ENCODE assay signal across 28 cellular contexts in the genomic region with DNA sequence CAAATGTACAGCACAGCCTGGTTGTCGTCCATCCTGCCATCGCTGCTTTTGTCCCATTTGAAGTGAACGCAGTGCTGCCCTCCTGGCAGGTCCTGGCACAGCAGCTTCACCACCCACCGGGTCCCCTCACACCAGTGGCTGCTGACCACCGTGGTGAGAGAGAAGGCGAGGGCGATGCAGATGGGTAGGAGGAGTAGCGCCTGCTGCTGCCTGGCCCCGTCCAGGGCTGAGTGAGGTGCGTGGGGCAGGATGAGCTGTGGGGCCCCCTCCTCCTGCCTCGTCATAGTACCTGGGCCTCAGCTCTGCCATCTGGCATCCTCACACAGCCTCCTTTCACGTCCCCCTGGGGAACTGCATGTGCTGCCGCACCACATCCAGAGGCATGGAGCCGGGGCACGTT. TPM values are rescaled to one million over a fixed set of nuclear protein-coding genes. Genes with fewer than 3 reads are reported as not detected.
"Had no signal": no experiment of that assay in that cellular context is flagged by ENCODE, and none has a peak within 500 bp of the region (broad histone marks: within the 10 kb centered on the region; RNA-seq: fewer than 3 reads in every experiment).

No MANE protein-coding gene starts in this region.

- H3K4me1 Mint-ChIP-seq: activated naive CD8-positive, alpha-beta T cell treated with anti-CD3 and anti-CD28 coated beads, Interleukin-2, amount 10 ng/mL, durations not matched to agents 7 days and 5 days; central memory CD8-positive, alpha-beta T cell; memory B cell; nephron progenitor cell; T-helper 17 cell had no signal

- H3K4me3 ChIP-seq: breast epithelium, colonic mucosa, dorsolateral prefrontal cortex, esophagus muscularis mucosa, right lobe of liver, thoracic aorta, upper lobe of left lung had no signal

- H3K27ac Mint-ChIP-seq: activated CD4-positive, alpha-beta memory T cell treated with anti-CD3 and anti-CD28 coated beads for 36 hours; activated naive CD4-positive, alpha-beta T cell treated with anti-CD3 and anti-CD28 coated beads for 36 hours; activated naive CD8-positive, alpha-beta T cell treated with anti-CD3 and anti-CD28 coated beads, Interleukin-2, amount 10 ng/mL, durations not matched to agents 7 days and 5 days; effector memory CD8-positive, alpha-beta T cell; memory B cell; nephron progenitor cell; T-helper 17 cell had no signal

- H3K9me3 ChIP-seq: breast epithelium, colonic mucosa, esophagus muscularis mucosa, right lobe of liver, thoracic aorta, upper lobe of left lung had no signal

- DNase-seq: activated CD4-positive, alpha-beta memory T cell treated with anti-CD3 and anti-CD28 coated beads for 36 hours; activated CD4-positive, alpha-beta T cell treated with anti-CD3 and anti-CD28 coated beads for 4 hours; activated CD4-positive, CD25-positive, alpha-beta regulatory T cell; activated naive CD4-positive, alpha-beta T cell treated with anti-CD3 and anti-CD28 coated beads for 36 hours; activated naive CD8-positive, alpha-beta T cell treated with anti-CD3 and anti-CD28 coated beads, Interleukin-2, amount 10 ng/mL, durations not matched to agents 7 days and 5 days; activated T-cell treated with anti-CD3 and anti-CD28 coated beads, Interleukin-2, amount 50 U/mL, for 48 hours; amniotic stem cell; colonic mucosa; dorsolateral prefrontal cortex; effector memory CD8-positive, alpha-beta T cell; head of caudate nucleus; hypothalamus; left colon; nephron progenitor cell; occipital lobe; small intestine; stimulated activated CD4-positive, alpha-beta T cell treated with anti-CD3 and anti-CD28 coated beads, Interleukin-2, amount 100 ng/mL, for 48 hours; stimulated activated naive CD4-positive, alpha-beta T cell; T-helper 17 cell had no signal

- H3K27me3 Mint-ChIP-seq: activated CD4-positive, alpha-beta memory T cell treated with anti-CD3 and anti-CD28 coated beads for 36 hours; activated naive CD8-positive, alpha-beta T cell treated with anti-CD3 and anti-CD28 coated beads, Interleukin-2, amount 10 ng/mL, durations not matched to agents 7 days and 5 days; central memory CD8-positive, alpha-beta T cell; effector memory CD8-positive, alpha-beta T cell; memory B cell; T-helper 17 cell had no signal

- H3K36me3 ChIP-seq: breast epithelium, colonic mucosa, esophagus muscularis mucosa, right lobe of liver, thoracic aorta, upper lobe of left lung had no signal

- H3K36me3 Mint-ChIP-seq: activated CD4-positive, alpha-beta memory T cell treated with anti-CD3 and anti-CD28 coated beads for 36 hours; activated naive CD8-positive, alpha-beta T cell treated with anti-CD3 and anti-CD28 coated beads, Interleukin-2, amount 10 ng/mL, durations not matched to agents 7 days and 5 days; memory B cell had no signal

- ATAC-seq: effector memory CD8-positive, alpha-beta T cell; left colon; T-helper 17 cell had no signal

- H3K4me3 Mint-ChIP-seq: activated CD4-positive, alpha-beta memory T cell treated with anti-CD3 and anti-CD28 coated beads for 36 hours; activated naive CD4-positive, alpha-beta T cell treated with anti-CD3 and anti-CD28 coated beads for 36 hours; activated naive CD8-positive, alpha-beta T cell treated with anti-CD3 and anti-CD28 coated beads, Interleukin-2, amount 10 ng/mL, durations not matched to agents 7 days and 5 days; central memory CD8-positive, alpha-beta T cell; effector memory CD8-positive, alpha-beta T cell; memory B cell; nephron progenitor cell; T-helper 17 cell had no signal

- H3K4me1 ChIP-seq: breast epithelium, colonic mucosa, esophagus muscularis mucosa, right lobe of liver, upper lobe of left lung had no signal

- H3K9me3 Mint-ChIP-seq: activated naive CD4-positive, alpha-beta T cell treated with anti-CD3 and anti-CD28 coated beads for 36 hours; activated naive CD8-positive, alpha-beta T cell treated with anti-CD3 and anti-CD28 coated beads, Interleukin-2, amount 10 ng/mL, durations not matched to agents 7 days and 5 days; central memory CD8-positive, alpha-beta T cell had no signal

RNA-seq across cellular contexts. Expression of a gene that starts 1.8 kb away (rescaled TPM):
- total RNA-seq: activated CD4-positive, alpha-beta memory T cell treated with anti-CD3 and anti-CD28 coated beads for 36 hours; activated naive CD4-positive, alpha-beta T cell treated with anti-CD3 and anti-CD28 coated beads for 36 hours; activated naive CD8-positive, alpha-beta T cell treated with anti-CD3 and anti-CD28 coated beads, Interleukin-2, amount 10 ng/mL, durations not matched to agents 7 days and 5 days; breast epithelium; colonic mucosa; dorsolateral prefrontal cortex; esophagus muscularis mucosa; frontal cortex; left colon; lower leg skin; occipital lobe; right lobe of liver; T-helper 17 cell; thoracic aorta; upper lobe of left lung had no signal
